In the genomic region with DNA sequence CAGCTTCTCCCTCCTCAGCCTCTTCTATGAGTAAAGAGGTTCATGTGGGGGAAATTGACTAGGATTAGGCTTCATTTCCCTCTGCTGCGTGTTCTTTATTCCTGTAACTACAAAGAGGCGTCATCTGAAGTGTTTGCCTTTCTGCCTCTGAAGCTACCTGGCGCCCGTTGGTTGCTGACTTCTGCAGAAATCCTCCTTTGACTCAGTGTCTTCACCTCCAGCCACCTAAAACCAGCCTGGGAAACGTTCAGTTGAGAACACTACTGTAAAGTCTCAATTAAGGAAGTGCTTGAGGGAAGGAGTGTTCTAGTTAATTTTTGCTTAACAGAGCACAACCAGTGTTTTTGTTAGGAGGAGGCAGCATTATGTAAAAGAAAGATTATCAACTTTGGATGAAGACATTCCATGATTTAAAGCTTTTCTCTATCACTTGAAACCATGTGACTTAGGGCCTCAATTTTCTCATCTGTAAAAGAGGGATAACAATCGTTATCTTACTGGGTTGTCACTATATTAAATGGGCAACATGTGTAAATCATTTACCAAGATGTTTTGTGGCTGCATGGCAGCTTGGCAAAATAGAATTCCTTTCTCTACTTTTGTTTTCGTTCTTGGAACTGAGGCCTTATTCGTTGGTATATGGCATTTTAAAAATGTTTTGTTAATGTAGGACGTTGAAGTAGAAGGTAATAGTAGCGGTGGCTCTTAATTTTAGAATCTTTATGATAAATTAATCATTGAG, we compare ENCODE assay signal across 14 cellular contexts.
DNase-seq lines count a peak whose midpoint lies in the region; ATAC-seq lines count a peak whose summit lies in the region.
"Had no signal": no experiment of that assay in that cellular context is flagged by ENCODE, and none has a peak within 500 bp of the region (broad histone marks: within the 10 kb centered on the region; RNA-seq: fewer than 3 reads in every experiment).

No MANE protein-coding gene starts in this region.

- CTCF ChIA-PET in activated CD8-positive, alpha-beta memory T cell treated with anti-CD3 and anti-CD28 coated beads, Interleukin-2, amount 10 ng/mL, durations not matched to agents 7 days and 5 days (lab: Charles Lee) = no interaction called here

- no peak overlapping the region for H3K4me3 Mint-ChIP-seq in activated CD8-positive, alpha-beta memory T cell treated with anti-CD3 and anti-CD28 coated beads, Interleukin-2, amount 10 ng/mL, durations not matched to agents 7 days and 5 days
- H3K4me3 Mint-ChIP-seq: T-helper 2 cell treated with Interferon-gamma antibody and Interleukin-4, amounts not matched to agents 5 μg/mL and 100 μg/mL, for 36 hours had no signal

- no peaks in the 10 kb centered on the region for H3K36me3 Mint-ChIP-seq in activated CD8-positive, alpha-beta memory T cell treated with anti-CD3 and anti-CD28 coated beads, Interleukin-2, amount 10 ng/mL, durations not matched to agents 7 days and 5 days

- DNase-seq in H7 (peak; percentile 31), NCI-H2196 treated with DMSO at 0.1 percent for 48 hours (lab: John Stamatoyannopoulos, UW; ENCODE audit: unreplicated experiment) (peak; percentile 35), renal cortical epithelial cell (ENCODE audit: low read depth) (peak; percentile 92), sciatic nerve (ENCODE audit: low spot score) (no peak)
- DNase-seq in activated T-cell treated with anti-CD3 and anti-CD28 coated beads, Interleukin-2, amount 50 U/mL, for 1 hour = no peak
- DNase-seq in activated CD8-positive, alpha-beta memory T cell treated with anti-CD3 and anti-CD28 coated beads, Interleukin-2, amount 10 ng/mL, durations not matched to agents 7 days and 5 days = no peak
- DNase-seq: activated CD8-positive, alpha-beta memory T cell treated with anti-CD3 and anti-CD28 coated beads, Interleukin-2, amount 50 U/mL, for 4 hours; activated naive CD4-positive, alpha-beta T cell; aorta; foreskin fibroblast had no signal

- no peaks in the 10 kb centered on the region for H3K4me1 Mint-ChIP-seq in activated CD8-positive, alpha-beta memory T cell treated with anti-CD3 and anti-CD28 coated beads, Interleukin-2, amount 10 ng/mL, durations not matched to agents 7 days and 5 days

- H3K27me3 Mint-ChIP-seq in activated CD8-positive, alpha-beta memory T cell treated with anti-CD3 and anti-CD28 coated beads, Interleukin-2, amount 10 ng/mL, durations not matched to agents 7 days and 5 days = no peaks in the 10 kb centered on the region

- no peaks in the 10 kb centered on the region for H3K9me3 Mint-ChIP-seq in activated CD8-positive, alpha-beta memory T cell treated with anti-CD3 and anti-CD28 coated beads, Interleukin-2, amount 10 ng/mL, durations not matched to agents 7 days and 5 days (ENCODE audit: low read depth)

- intact Hi-C loops in sciatic nerve (cut with DNase I) = no loop called here

- no peaks in the 10 kb centered on the region for H3K36me3 ChIP-seq in H7 (replicated peaks; ENCODE audit: control insufficient read depth, insufficient read depth, low read length)
- H3K36me3 ChIP-seq: thyroid gland had no signal

- no peak overlapping the region for H3K4me3 ChIP-seq in H7 (ENCODE audit: insufficient read depth, low read depth, low read length)
- H3K4me3 ChIP-seq: smooth muscle cell, thyroid gland had no signal

- no peak overlapping the region for H3K27ac Mint-ChIP-seq in activated CD8-positive, alpha-beta memory T cell treated with anti-CD3 and anti-CD28 coated beads, Interleukin-2, amount 10 ng/mL, durations not matched to agents 7 days and 5 days
- H3K27ac Mint-ChIP-seq: T-helper 2 cell treated with Interferon-gamma antibody and Interleukin-4, amounts not matched to agents 5 μg/mL and 100 μg/mL, for 36 hours had no signal

- no peaks in the 10 kb centered on the region for H3K27me3 ChIP-seq in H7 (ENCODE audit: control insufficient read depth, insufficient read depth, low read length)
- H3K27me3 ChIP-seq: thyroid gland had no signal

- ATAC-seq in esophagus mucosa (peak; percentile 87), sciatic nerve (no peak)
- ATAC-seq in activated CD8-positive, alpha-beta memory T cell treated with anti-CD3 and anti-CD28 coated beads, Interleukin-2, amount 10 ng/mL, durations not matched to agents 7 days and 5 days = no peak

Comparison
In these comparisons a context has a peak if more than half of its experiments do, and no peak if none do; other contexts are left out.
1. DNase-seq: peak in H7 (single experiment), NCI-H2196 treated with DMSO at 0.1 percent for 48 hours (single experiment) and renal cortical epithelial cell (single experiment); none in activated T-cell treated with anti-CD3 and anti-CD28 coated beads, Interleukin-2, amount 50 U/mL, for 1 hour (single experiment), activated CD8-positive, alpha-beta memory T cell treated with anti-CD3 and anti-CD28 coated beads, Interleukin-2, amount 10 ng/mL, durations not matched to agents 7 days and 5 days (single experiment) and sciatic nerve (single experiment).